Comparison of ENCODE assay signal across 1 cellular context in the genomic region with DNA sequence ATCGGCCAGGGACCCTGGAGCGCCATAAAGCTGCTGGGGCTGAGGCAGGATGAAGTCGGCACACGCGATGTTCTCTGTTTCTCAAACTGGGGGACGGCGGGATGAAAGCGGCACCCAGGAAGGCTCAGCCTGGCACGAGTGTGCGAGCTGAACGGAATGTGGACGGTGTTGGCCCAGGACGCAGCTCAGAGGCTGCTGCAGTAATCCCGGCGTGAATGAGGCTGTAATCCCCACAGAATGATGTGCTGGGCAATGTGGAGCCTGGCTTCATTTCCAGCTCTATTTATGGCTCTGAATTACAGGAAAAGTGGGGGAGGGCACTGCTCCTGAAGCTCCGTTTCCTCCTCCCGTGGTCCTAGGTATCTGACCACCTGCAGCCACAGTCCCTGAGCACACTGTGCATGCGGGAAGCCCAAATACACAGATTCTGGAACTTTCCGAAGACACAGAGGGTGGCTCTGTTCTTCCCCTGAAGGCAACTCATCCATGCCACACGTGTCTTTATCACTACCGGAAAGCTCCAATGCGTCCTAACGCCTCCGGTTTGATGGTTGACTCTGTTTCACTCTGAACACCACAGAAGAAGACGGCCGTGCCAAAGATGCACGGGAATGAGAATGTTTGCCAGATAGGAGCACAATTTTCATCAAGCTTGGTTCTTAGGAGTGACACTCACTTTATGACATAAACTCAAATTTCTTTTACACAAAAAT.
TF ChIP-seq lines count a peak whose summit lies in the region.

No MANE protein-coding gene starts in this region.

TF ChIP-seq in endothelial cell of umbilical vein, 7 proteins besides CTCF, POLR2A, EP300 and RAD21:
- TF ChIP-seq FOS (IDR thresholded peaks at IDR 0.05; ENCODE audit: borderline replicate concordance, insufficient read depth, low read length) = no peak
- TF ChIP-seq, protein P1, sequence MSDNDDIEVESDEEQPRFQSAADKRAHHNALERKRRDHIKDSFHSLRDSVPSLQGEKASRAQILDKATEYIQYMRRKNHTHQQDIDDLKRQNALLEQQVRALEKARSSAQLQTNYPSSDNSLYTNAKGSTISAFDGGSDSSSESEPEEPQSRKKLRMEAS (IDR thresholded peaks at IDR 0.05; ENCODE audit: insufficient read depth, insufficient read length) = no peak
- TF ChIP-seq POLR2AphosphoS5 (IDR thresholded peaks at IDR 0.05; ENCODE audit: insufficient read depth, low read depth, low read length) = no peak
- no peak for TF ChIP-seq MYC (IDR thresholded peaks at IDR 0.05; ENCODE audit: low read depth, low read length)
- TF ChIP-seq EZH2 (IDR thresholded peaks at IDR 0.05; ENCODE audit: borderline replicate concordance, low read depth, low read length, severe bottlenecking) = no peak
- no peak for TF ChIP-seq GATA2 (IDR thresholded peaks at IDR 0.05; ENCODE audit: insufficient read depth, insufficient read length, low read depth, low read length)
- TF ChIP-seq JUN (IDR thresholded peaks at IDR 0.05; ENCODE audit: borderline replicate concordance, insufficient read depth, insufficient read length, low read depth) = no peak
